17 cellular contexts compared by ENCODE assay signal in genomic region chr14:102907303-102907844, GRCh38. TPM values are rescaled to one million over a fixed set of nuclear protein-coding genes. Genes with fewer than 3 reads are reported as not detected.
DNase-seq lines count a peak whose midpoint lies in the region; ATAC-seq and TF ChIP-seq lines count a peak whose summit lies in the region.
"Had no signal": no experiment of that assay in that cellular context is flagged by ENCODE, and none has a peak within 500 bp of the region (broad histone marks: within the 10 kb centered on the region; RNA-seq: fewer than 3 reads in every experiment).

No MANE protein-coding gene starts in this region.

- H3K27ac Mint-ChIP-seq in activated T-cell treated with anti-CD3 and anti-CD28 coated beads, Interleukin-2, amount 50 U/mL, for 24 hours: peak overlapping the region; percentile 52
- H3K27ac Mint-ChIP-seq in activated T-cell treated with anti-CD3 and anti-CD28 coated beads, Interleukin-2, amount 50 U/mL, for 72 hours: no peak overlapping the region
- H3K27ac Mint-ChIP-seq in activated T-helper 17 cell treated with anti-CD3 and anti-CD28 coated beads, Interleukin-2, amount 50 U/mL, for 72 hours: peak overlapping the region; percentile 75
- H3K27ac Mint-ChIP-seq in naive thymus-derived CD4-positive, alpha-beta T cell: no peak overlapping the region
- no peak overlapping the region for H3K27ac Mint-ChIP-seq in activated CD4-positive, alpha-beta memory T cell treated with anti-CD3 and anti-CD28 coated beads for 36 hours

- intact Hi-C loops in naive thymus-derived CD4-positive, alpha-beta T cell (cut with micrococcal nuclease): no loop called here
- intact Hi-C loops in upper lobe of right lung (cut with DNase I): no loop called here
- intact Hi-C loops in activated CD4-positive, alpha-beta memory T cell treated with anti-CD3 and anti-CD28 coated beads for 36 hours (cut with micrococcal nuclease): no loop called here

- H3K4me3 ChIP-seq in naive thymus-derived CD4-positive, alpha-beta T cell (ENCODE audit: low read length): no peak overlapping the region
- no peak overlapping the region for H3K4me3 ChIP-seq in upper lobe of right lung

- H3K36me3 Mint-ChIP-seq in activated T-cell treated with anti-CD3 and anti-CD28 coated beads, Interleukin-2, amount 50 U/mL, for 24 hours (ENCODE audit: low read depth): peaks cover 85% of the 10 kb centered on the region
- peaks cover 7 to 24% of the 10 kb centered on the region in 2 donors for H3K36me3 Mint-ChIP-seq in activated T-cell treated with anti-CD3 and anti-CD28 coated beads, Interleukin-2, amount 50 U/mL, for 72 hours (ENCODE audit: insufficient read depth in 2 of 2)
- peaks cover 46% of the 10 kb centered on the region for H3K36me3 Mint-ChIP-seq in activated T-helper 17 cell treated with anti-CD3 and anti-CD28 coated beads, Interleukin-2, amount 50 U/mL, for 72 hours (ENCODE audit: low read depth)
- peaks cover 0 to 37% (median 9%) of the 10 kb centered on the region in 5 donors for H3K36me3 Mint-ChIP-seq in naive thymus-derived CD4-positive, alpha-beta T cell
- H3K36me3 Mint-ChIP-seq in activated CD4-positive, alpha-beta memory T cell treated with anti-CD3 and anti-CD28 coated beads for 36 hours: peaks cover 36% of the 10 kb centered on the region

- no peak overlapping the region for H3K27ac ChIP-seq in naive thymus-derived CD4-positive, alpha-beta T cell (ENCODE audit: low read depth, low read length)
- no peak overlapping the region for H3K27ac ChIP-seq in upper lobe of right lung

- no peaks in the 10 kb centered on the region for H3K9me3 Mint-ChIP-seq in activated T-cell treated with anti-CD3 and anti-CD28 coated beads, Interleukin-2, amount 50 U/mL, for 24 hours
- H3K9me3 Mint-ChIP-seq in activated T-cell treated with anti-CD3 and anti-CD28 coated beads, Interleukin-2, amount 50 U/mL, for 72 hours: no peaks in the 10 kb centered on the region
- H3K9me3 Mint-ChIP-seq in activated T-helper 17 cell treated with anti-CD3 and anti-CD28 coated beads, Interleukin-2, amount 50 U/mL, for 72 hours: no peaks in the 10 kb centered on the region
- no peaks in the 10 kb centered on the region for H3K9me3 Mint-ChIP-seq in naive thymus-derived CD4-positive, alpha-beta T cell
- no peaks in the 10 kb centered on the region for H3K9me3 Mint-ChIP-seq in activated CD4-positive, alpha-beta memory T cell treated with anti-CD3 and anti-CD28 coated beads for 36 hours

- H3K4me3 Mint-ChIP-seq in activated T-cell treated with anti-CD3 and anti-CD28 coated beads, Interleukin-2, amount 50 U/mL, for 24 hours: no peak overlapping the region
- no peak overlapping the region for H3K4me3 Mint-ChIP-seq in activated T-cell treated with anti-CD3 and anti-CD28 coated beads, Interleukin-2, amount 50 U/mL, for 72 hours
- no peak overlapping the region for H3K4me3 Mint-ChIP-seq in activated T-helper 17 cell treated with anti-CD3 and anti-CD28 coated beads, Interleukin-2, amount 50 U/mL, for 72 hours
- no peak overlapping the region for H3K4me3 Mint-ChIP-seq in naive thymus-derived CD4-positive, alpha-beta T cell
- H3K4me3 Mint-ChIP-seq in activated CD4-positive, alpha-beta memory T cell treated with anti-CD3 and anti-CD28 coated beads for 36 hours: no peak overlapping the region

- POLR2A ChIA-PET in naive thymus-derived CD4-positive, alpha-beta T cell (lab: Charles Lee): no interaction called here
- POLR2A ChIA-PET in HEK293T (lab: Yijun Ruan, JAX): no interaction called here
- POLR2A ChIA-PET in activated CD4-positive, alpha-beta memory T cell treated with anti-CD3 and anti-CD28 coated beads for 36 hours (lab: Charles Lee): no interaction called here

- H3K36me3 ChIP-seq in naive thymus-derived CD4-positive, alpha-beta T cell (ENCODE audit: control insufficient read depth in 2 of 3, insufficient read depth in 3 of 3, low read length in 3 of 3): peaks cover 0 to 69% (median 9%) of the 10 kb centered on the region in 3 experiments
- H3K36me3 ChIP-seq in upper lobe of right lung: peaks cover 38% of the 10 kb centered on the region

- no peaks in the 10 kb centered on the region for H3K4me1 Mint-ChIP-seq in activated T-cell treated with anti-CD3 and anti-CD28 coated beads, Interleukin-2, amount 50 U/mL, for 24 hours (ENCODE audit: low read depth)
- peaks cover 8% of the 10 kb centered on the region for H3K4me1 Mint-ChIP-seq in activated T-cell treated with anti-CD3 and anti-CD28 coated beads, Interleukin-2, amount 50 U/mL, for 72 hours (ENCODE audit: low read depth)
- no peaks in the 10 kb centered on the region for H3K4me1 Mint-ChIP-seq in activated T-helper 17 cell treated with anti-CD3 and anti-CD28 coated beads, Interleukin-2, amount 50 U/mL, for 72 hours
- H3K4me1 Mint-ChIP-seq in naive thymus-derived CD4-positive, alpha-beta T cell: peaks cover 0 to 5% (median 0%) of the 10 kb centered on the region in 7 donors
- no peaks in the 10 kb centered on the region for H3K4me1 Mint-ChIP-seq in activated CD4-positive, alpha-beta memory T cell treated with anti-CD3 and anti-CD28 coated beads for 36 hours (ENCODE audit: low read depth)

- TF ChIP-seq CTCF in upper lobe of right lung (IDR thresholded peaks at IDR 0.05): no peak

- CTCF ChIA-PET in naive thymus-derived CD4-positive, alpha-beta T cell (lab: Charles Lee): no interaction called here
- CTCF ChIA-PET in HEK293T (lab: Yijun Ruan, JAX): no interaction called here
- CTCF ChIA-PET in activated CD4-positive, alpha-beta memory T cell treated with anti-CD3 and anti-CD28 coated beads for 36 hours (lab: Charles Lee): no interaction called here

- no peaks in the 10 kb centered on the region for H3K27me3 Mint-ChIP-seq in activated T-cell treated with anti-CD3 and anti-CD28 coated beads, Interleukin-2, amount 50 U/mL, for 24 hours
- no peaks in the 10 kb centered on the region for H3K27me3 Mint-ChIP-seq in activated T-cell treated with anti-CD3 and anti-CD28 coated beads, Interleukin-2, amount 50 U/mL, for 72 hours (ENCODE audit: low read depth)
- no peaks in the 10 kb centered on the region for H3K27me3 Mint-ChIP-seq in activated T-helper 17 cell treated with anti-CD3 and anti-CD28 coated beads, Interleukin-2, amount 50 U/mL, for 72 hours
- H3K27me3 Mint-ChIP-seq in naive thymus-derived CD4-positive, alpha-beta T cell: no peaks in the 10 kb centered on the region
- no peaks in the 10 kb centered on the region for H3K27me3 Mint-ChIP-seq in activated CD4-positive, alpha-beta memory T cell treated with anti-CD3 and anti-CD28 coated beads for 36 hours

- no peaks in the 10 kb centered on the region for H3K4me1 ChIP-seq in naive thymus-derived CD4-positive, alpha-beta T cell (ENCODE audit: control insufficient read depth in 2 of 2, insufficient read depth in 2 of 2, low read length in 2 of 2)
- no peaks in the 10 kb centered on the region for H3K4me1 ChIP-seq in upper lobe of right lung
- H3K4me1 ChIP-seq: Caco-2 had no signal

- ATAC-seq in activated T-cell treated with anti-CD3 and anti-CD28 coated beads, Interleukin-2, amount 50 U/mL, for 72 hours (replicated peaks in 1 of 2): no peak
- no peak for ATAC-seq in activated T-helper 17 cell treated with anti-CD3 and anti-CD28 coated beads, Interleukin-2, amount 50 U/mL, for 72 hours (replicated peaks)
- ATAC-seq in naive thymus-derived CD4-positive, alpha-beta T cell: peak; percentile 20
- no peak for ATAC-seq in upper lobe of right lung

- no peaks in the 10 kb centered on the region for H3K27me3 ChIP-seq in naive thymus-derived CD4-positive, alpha-beta T cell (ENCODE audit: control insufficient read depth in 2 of 2, insufficient read depth in 2 of 2, low read length in 2 of 2)
- no peaks in the 10 kb centered on the region for H3K27me3 ChIP-seq in upper lobe of right lung

- no peak for DNase-seq in activated T-cell treated with anti-CD3 and anti-CD28 coated beads, Interleukin-2, amount 50 U/mL, for 24 hours
- no peak for DNase-seq in activated T-cell treated with anti-CD3 and anti-CD28 coated beads, Interleukin-2, amount 50 U/mL, for 72 hours
- DNase-seq in naive thymus-derived CD4-positive, alpha-beta T cell: no peak
- DNase-seq in upper lobe of right lung: peak; percentile 55
- DNase-seq in stimulated activated CD8-positive, alpha-beta memory T cell treated with anti-CD3 and anti-CD28 coated beads, Interleukin-4, amount 100 ng/mL, for 48 hours: no peak
- DNase-seq in HEK293T (ENCODE audit: extremely low spot score): no peak
- no peak for DNase-seq in activated CD4-positive, alpha-beta memory T cell treated with anti-CD3 and anti-CD28 coated beads for 36 hours
- DNase-seq: Caco-2, DMS79, NCI-H187 treated with DMSO at 0.1 percent for 48 hours, NCI-H446 treated with DMSO at 0.1 percent for 48 hours, NCI-H82, SHP77 had no signal

- H3K9me3 ChIP-seq in naive thymus-derived CD4-positive, alpha-beta T cell (ENCODE audit: control insufficient read depth in 2 of 3, low read length in 3 of 3): no peaks in the 10 kb centered on the region
- H3K9me3 ChIP-seq in upper lobe of right lung: no peaks in the 10 kb centered on the region
- H3K9me3 ChIP-seq: Caco-2 had no signal

TF ChIP-seq in HEK293T, 16 proteins besides CTCF, POLR2A, EP300 and RAD21:
- no peak for TF ChIP-seq FOXA1 (IDR thresholded peaks at IDR 0.05)
- TF ChIP-seq, protein P1, sequence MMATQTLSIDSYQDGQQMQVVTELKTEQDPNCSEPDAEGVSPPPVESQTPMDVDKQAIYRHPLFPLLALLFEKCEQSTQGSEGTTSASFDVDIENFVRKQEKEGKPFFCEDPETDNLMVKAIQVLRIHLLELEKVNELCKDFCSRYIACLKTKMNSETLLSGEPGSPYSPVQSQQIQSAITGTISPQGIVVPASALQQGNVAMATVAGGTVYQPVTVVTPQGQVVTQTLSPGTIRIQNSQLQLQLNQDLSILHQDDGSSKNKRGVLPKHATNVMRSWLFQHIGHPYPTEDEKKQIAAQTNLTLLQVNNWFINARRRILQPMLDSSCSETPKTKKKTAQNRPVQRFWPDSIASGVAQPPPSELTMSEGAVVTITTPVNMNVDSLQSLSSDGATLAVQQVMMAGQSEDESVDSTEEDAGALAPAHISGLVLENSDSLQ (IDR thresholded peaks at IDR 0.05): no peak
- no peak for TF ChIP-seq ELF4 (IDR thresholded peaks at IDR 0.05)
- TF ChIP-seq BHLHE40 (IDR thresholded peaks at IDR 0.05; ENCODE audit: borderline replicate concordance): no peak
- TF ChIP-seq HDGF (IDR thresholded peaks at IDR 0.05; ENCODE audit: borderline replicate concordance): no peak
- no peak for TF ChIP-seq SP1 (IDR thresholded peaks at IDR 0.05)
- no peak for TF ChIP-seq L3MBTL2 (conservative IDR thresholded peaks at IDR 0.05)

RNA-seq across cellular contexts. Expression of gene AMN, which starts 15.1 kb away (rescaled TPM):
- total RNA-seq in activated T-cell treated with anti-CD3 and anti-CD28 coated beads, Interleukin-2, amount 50 U/mL, for 72 hours: 1 to 10 TPM; 3.2 to 3.9 TPM
- total RNA-seq in activated T-helper 17 cell treated with anti-CD3 and anti-CD28 coated beads, Interleukin-2, amount 50 U/mL, for 72 hours: 1 to 10 TPM; 2.1 to 2.3 TPM
- 10 to 100 TPM in 2 of 5 experiments, 1 to 10 TPM in 2, under 1 TPM in 1; 0.53 to 11.0 (median 4.0) TPM for total RNA-seq in naive thymus-derived CD4-positive, alpha-beta T cell
- 1 to 10 TPM; 3.0 to 3.8 TPM for polyA plus RNA-seq in naive thymus-derived CD4-positive, alpha-beta T cell
- 19.8 TPM for total RNA-seq in upper lobe of right lung
- total RNA-seq in activated CD4-positive, alpha-beta memory T cell treated with anti-CD3 and anti-CD28 coated beads for 36 hours: under 1 TPM in 1 of 2 experiments, not detected in 1; 0.17 TPM
- total RNA-seq: G401, H4, LHCN-M2 had no signal

Comparison
In these comparisons a context has a peak if more than half of its experiments do, and no peak if none do; other contexts are left out.
1. H3K27ac Mint-ChIP-seq: peak in activated T-cell treated with anti-CD3 and anti-CD28 coated beads, Interleukin-2, amount 50 U/mL, for 24 hours (single experiment) and activated T-helper 17 cell treated with anti-CD3 and anti-CD28 coated beads, Interleukin-2, amount 50 U/mL, for 72 hours (single experiment); none in activated T-cell treated with anti-CD3 and anti-CD28 coated beads, Interleukin-2, amount 50 U/mL, for 72 hours (single experiment), naive thymus-derived CD4-positive, alpha-beta T cell (0 of 9) and activated CD4-positive, alpha-beta memory T cell treated with anti-CD3 and anti-CD28 coated beads for 36 hours (single experiment).